8 cellular contexts compared by ENCODE assay signal in genomic region chr12:49059385-49060232, GRCh38. TPM values are rescaled to one million over a fixed set of nuclear protein-coding genes. Genes with fewer than 3 reads are reported as not detected.
DNase-seq lines count a peak whose midpoint lies in the region; ATAC-seq, FAIRE-seq and TF ChIP-seq lines count a peak whose summit lies in the region.

No MANE protein-coding gene starts in this region.

- H3K9me3 ChIP-seq in HUES64 (ENCODE audit: insufficient read depth, low read depth, low read length) = no peaks in the 10 kb centered on the region

- peaks cover 29% of the 10 kb centered on the region for H3K4me1 ChIP-seq in HUES64 (ENCODE audit: insufficient read depth, low read length)

- H3K36me3 Mint-ChIP-seq in CD14-positive monocyte = peaks cover 9 to 17% of the 10 kb centered on the region in 2 donors
- H3K36me3 Mint-ChIP-seq in activated T-helper 2 cell treated with anti-CD3 and anti-CD28 coated beads, Interferon-gamma antibody, Interleukin-2, Interleukin-4, amounts not matched to agents 10 μg/mL and 5 μg/mL and 100 μg/mL, durations not matched to agents 14 hours and 24 hours and 36 hours (ENCODE audit: low read depth) = peaks cover 36% of the 10 kb centered on the region

- peak overlapping the region; percentile 98 for H3K27ac ChIP-seq in HUES64 (ENCODE audit: low read depth, low read length)

- H3K4me3 ChIP-seq in HUES64 (ENCODE audit: low read length) = peak overlapping the region; percentile 84

- intact Hi-C loops in CD14-positive monocyte (cut with micrococcal nuclease) = loop anchor here (5.0 to 10.0 kb wide), 4 partner anchors 38 to 285 kb away; partner anchors contain the start of genes PRKAG1 (in 2 of the 2), DNAJC22 (in 1 of the 2) and TUBA1B (in 1 of the 2)
- intact Hi-C loops in activated T-helper 2 cell treated with anti-CD3 and anti-CD28 coated beads, Interferon-gamma antibody, Interleukin-2, Interleukin-4, amounts not matched to agents 10 μg/mL and 5 μg/mL and 100 μg/mL, durations not matched to agents 14 hours and 24 hours and 36 hours (cut with micrococcal nuclease) = loop anchor here (1.0 to 5.0 kb wide), 5 partner anchors 11 to 207 kb away; partner anchors contain the start of genes DDX23 and TUBA1A
- intact Hi-C loops in left cardiac atrium (cut with DNase I) = loop anchor here (5.0 to 10.0 kb wide), 2 partner anchors 65 to 178 kb away; no protein-coding TSS in a partner anchor

- H3K4me1 Mint-ChIP-seq in CD14-positive monocyte = peaks cover 60% of the 10 kb centered on the region
- H3K4me1 Mint-ChIP-seq in activated T-helper 2 cell treated with anti-CD3 and anti-CD28 coated beads, Interferon-gamma antibody, Interleukin-2, Interleukin-4, amounts not matched to agents 10 μg/mL and 5 μg/mL and 100 μg/mL, durations not matched to agents 14 hours and 24 hours and 36 hours (ENCODE audit: low read depth) = peaks cover 50% of the 10 kb centered on the region

- FAIRE-seq in HTR-8/SVneo (lab: Jason Lieb, UNC) = no peak

- TF ChIP-seq CTCF in CD14-positive monocyte (IDR thresholded peaks at IDR 0.05) = no peak

- no peaks in the 10 kb centered on the region for H3K27me3 ChIP-seq in HUES64 (ENCODE audit: insufficient read depth, low read length)

- ATAC-seq in GM19452 (IDR thresholded peaks at IDR 0.05; ENCODE audit: unreplicated experiment) (peak; percentile 15), left cardiac atrium (peak; percentile 2 to 7)

- H3K9me3 Mint-ChIP-seq in CD14-positive monocyte = no peaks in the 10 kb centered on the region
- H3K9me3 Mint-ChIP-seq in activated T-helper 2 cell treated with anti-CD3 and anti-CD28 coated beads, Interferon-gamma antibody, Interleukin-2, Interleukin-4, amounts not matched to agents 10 μg/mL and 5 μg/mL and 100 μg/mL, durations not matched to agents 14 hours and 24 hours and 36 hours = no peaks in the 10 kb centered on the region

- H3K36me3 ChIP-seq in HUES64 (ENCODE audit: insufficient read depth, low read length) = peaks cover 11% of the 10 kb centered on the region

- under 1% methylated on average over 73 of the region's 74 CpGs for WGBS in HUES64

- peaks cover 0 to under 1% (median 0%) of the 10 kb centered on the region in 3 donors for H3K27me3 Mint-ChIP-seq in CD14-positive monocyte (ENCODE audit: low read depth in 3 of 3)
- no peaks in the 10 kb centered on the region for H3K27me3 Mint-ChIP-seq in activated T-helper 2 cell treated with anti-CD3 and anti-CD28 coated beads, Interferon-gamma antibody, Interleukin-2, Interleukin-4, amounts not matched to agents 10 μg/mL and 5 μg/mL and 100 μg/mL, durations not matched to agents 14 hours and 24 hours and 36 hours (ENCODE audit: low read depth)

- peak overlapping the region; percentile 86 to 96 (median 93) for H3K27ac Mint-ChIP-seq in CD14-positive monocyte
- H3K27ac Mint-ChIP-seq in activated T-helper 2 cell treated with anti-CD3 and anti-CD28 coated beads, Interferon-gamma antibody, Interleukin-2, Interleukin-4, amounts not matched to agents 10 μg/mL and 5 μg/mL and 100 μg/mL, durations not matched to agents 14 hours and 24 hours and 36 hours = peak overlapping the region; percentile 81

- H3K9ac ChIP-seq in HUES64 (ENCODE audit: low read depth, low read length) = peak overlapping the region; percentile 99

- no peak for DNase-seq in CD14-positive monocyte (ENCODE audit: low spot score)
- peak; percentile 18 for DNase-seq in activated T-helper 2 cell treated with anti-CD3 and anti-CD28 coated beads, Interferon-gamma antibody, Interleukin-2, Interleukin-4, amounts not matched to agents 10 μg/mL and 5 μg/mL and 100 μg/mL, durations not matched to agents 14 hours and 24 hours and 36 hours (ENCODE audit: low spot score)
- no peak for DNase-seq in left cardiac atrium
- DNase-seq in retina = peak; percentile 58
- DNase-seq in GDM1 (lab: John Stamatoyannopoulos, UW) = no peak
- no peak for DNase-seq in HTR-8/SVneo (ENCODE audit: insufficient read length, low spot score)

- H3K4me3 Mint-ChIP-seq in CD14-positive monocyte = peak overlapping the region; percentile 96 to 97
- peak overlapping the region; percentile 92 for H3K4me3 Mint-ChIP-seq in activated T-helper 2 cell treated with anti-CD3 and anti-CD28 coated beads, Interferon-gamma antibody, Interleukin-2, Interleukin-4, amounts not matched to agents 10 μg/mL and 5 μg/mL and 100 μg/mL, durations not matched to agents 14 hours and 24 hours and 36 hours (ENCODE audit: low read depth)

RNA-seq across cellular contexts. Expression of gene KMT2D, which starts 1.0 kb away (rescaled TPM):
- polyA plus RNA-seq in CD14-positive monocyte = 1 to 10 TPM; 1.2 to 2.7 TPM
- polyA plus RNA-seq in HUES64 (2013, experiment 1 of 2) = 23.6 TPM
- 25.5 TPM for polyA plus RNA-seq in HUES64 (2013, experiment 2 of 2)
- total RNA-seq in activated T-helper 2 cell treated with anti-CD3 and anti-CD28 coated beads, Interferon-gamma antibody, Interleukin-2, Interleukin-4, amounts not matched to agents 10 μg/mL and 5 μg/mL and 100 μg/mL, durations not matched to agents 14 hours and 24 hours and 36 hours = 93.3 and 100 TPM in 2 replicates
- 10 to 100 TPM; 44.1 to 47.4 TPM for total RNA-seq in left cardiac atrium

RNA-seq across cellular contexts. Expression of gene RHEBL1, which starts 10.2 kb away (rescaled TPM):
- polyA plus RNA-seq in CD14-positive monocyte = under 1 TPM; 0.17 to 0.50 TPM
- 4.0 TPM for polyA plus RNA-seq in HUES64 (2013, experiment 1 of 2)
- polyA plus RNA-seq in HUES64 (2013, experiment 2 of 2) = 3.9 TPM
- 14.2 and 16.0 TPM in 2 replicates for total RNA-seq in activated T-helper 2 cell treated with anti-CD3 and anti-CD28 coated beads, Interferon-gamma antibody, Interleukin-2, Interleukin-4, amounts not matched to agents 10 μg/mL and 5 μg/mL and 100 μg/mL, durations not matched to agents 14 hours and 24 hours and 36 hours
- total RNA-seq in left cardiac atrium = under 1 TPM; 0.24 to 0.41 TPM

RNA-seq across cellular contexts. Expression of gene DHH, which starts 35.0 kb away (rescaled TPM):
- polyA plus RNA-seq in CD14-positive monocyte = not detected
- polyA plus RNA-seq in HUES64 (2013, experiment 1 of 2) = not detected
- polyA plus RNA-seq in HUES64 (2013, experiment 2 of 2) = not detected
- not detected in 2 replicates for total RNA-seq in activated T-helper 2 cell treated with anti-CD3 and anti-CD28 coated beads, Interferon-gamma antibody, Interleukin-2, Interleukin-4, amounts not matched to agents 10 μg/mL and 5 μg/mL and 100 μg/mL, durations not matched to agents 14 hours and 24 hours and 36 hours
- total RNA-seq in left cardiac atrium = 1 to 10 TPM in 1 of 2 donors, under 1 TPM in 1; 0.97 to 1.0 TPM

RNA-seq across cellular contexts. Expression of gene PRKAG1, which starts 41.0 kb away (rescaled TPM):
- 10 to 100 TPM; 50.1 to 58.9 TPM for polyA plus RNA-seq in CD14-positive monocyte
- polyA plus RNA-seq in HUES64 (2013, experiment 1 of 2) = 35.3 TPM
- polyA plus RNA-seq in HUES64 (2013, experiment 2 of 2) = 37.8 TPM
- total RNA-seq in activated T-helper 2 cell treated with anti-CD3 and anti-CD28 coated beads, Interferon-gamma antibody, Interleukin-2, Interleukin-4, amounts not matched to agents 10 μg/mL and 5 μg/mL and 100 μg/mL, durations not matched to agents 14 hours and 24 hours and 36 hours = 65.1 and 65.7 TPM in 2 replicates
- 10 to 100 TPM; 70.2 to 72.2 TPM for total RNA-seq in left cardiac atrium

RNA-seq across cellular contexts. Expression of gene LMBR1L, which starts 51.0 kb away (rescaled TPM):
- 10 to 100 TPM; 22.0 to 25.9 TPM for polyA plus RNA-seq in CD14-positive monocyte
- 28.1 TPM for polyA plus RNA-seq in HUES64 (2013, experiment 1 of 2)
- polyA plus RNA-seq in HUES64 (2013, experiment 2 of 2) = 38.3 TPM
- total RNA-seq in activated T-helper 2 cell treated with anti-CD3 and anti-CD28 coated beads, Interferon-gamma antibody, Interleukin-2, Interleukin-4, amounts not matched to agents 10 μg/mL and 5 μg/mL and 100 μg/mL, durations not matched to agents 14 hours and 24 hours and 36 hours = 47.1 and 53.5 TPM in 2 replicates
- 10 to 100 TPM; 24.4 to 46.0 TPM for total RNA-seq in left cardiac atrium

Comparison
In these comparisons a context has a peak if more than half of its experiments do, and no peak if none do; other contexts are left out.
1. DNase-seq: peak in activated T-helper 2 cell treated with anti-CD3 and anti-CD28 coated beads, Interferon-gamma antibody, Interleukin-2, Interleukin-4, amounts not matched to agents 10 μg/mL and 5 μg/mL and 100 μg/mL, durations not matched to agents 14 hours and 24 hours and 36 hours (single experiment) and retina (single experiment); none in CD14-positive monocyte (single experiment), left cardiac atrium (single experiment), GDM1 (single experiment) and HTR-8/SVneo (single experiment).
2. RNA of gene RHEBL1, which starts 10.2 kb away (total RNA-seq): 14.2 to 16.0 TPM in activated T-helper 2 cell treated with anti-CD3 and anti-CD28 coated beads, Interferon-gamma antibody, Interleukin-2, Interleukin-4, amounts not matched to agents 10 μg/mL and 5 μg/mL and 100 μg/mL, durations not matched to agents 14 hours and 24 hours and 36 hours; 0.24 to 0.41 TPM in left cardiac atrium; every median in the first group is over 10 times any median in the second.